ENCODE assay signal across 8 cellular contexts in the genomic region with DNA sequence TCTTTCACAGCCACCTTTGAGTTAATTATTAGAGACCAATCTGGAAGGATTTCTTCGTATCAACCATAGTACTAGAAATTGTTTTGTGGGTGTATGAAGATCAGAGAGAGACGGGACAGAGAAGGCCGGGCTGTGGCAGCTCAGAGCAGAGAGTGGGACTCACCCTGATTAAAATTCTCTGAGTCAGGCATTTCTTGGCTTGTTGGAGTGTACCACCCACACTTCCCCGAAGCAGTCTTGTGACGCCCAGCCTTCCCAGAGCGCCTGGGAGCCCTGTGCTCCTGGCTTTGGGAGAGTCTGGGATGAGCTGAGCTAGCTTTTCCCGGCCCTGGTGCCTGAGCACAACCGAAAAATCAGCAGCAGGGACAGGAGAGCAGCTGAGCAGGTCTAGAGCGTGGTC. TPM values are rescaled to one million over a fixed set of nuclear protein-coding genes. Genes with fewer than 3 reads are reported as not detected.
DNase-seq lines count a peak whose midpoint lies in the region; ATAC-seq and TF ChIP-seq lines count a peak whose summit lies in the region.

No MANE protein-coding gene starts in this region.

- H3K27ac Mint-ChIP-seq in CD4-positive, alpha-beta T cell: no peak overlapping the region

- no peaks in the 10 kb centered on the region for H3K9me3 ChIP-seq in AG04450 (ENCODE audit: control insufficient read depth, insufficient read depth, low read length)
- H3K9me3 ChIP-seq in CD4-positive, alpha-beta T cell (ENCODE audit: control insufficient read depth, low read length): no peaks in the 10 kb centered on the region

- intact Hi-C loops in CD4-positive, alpha-beta T cell (cut with DNase I, micrococcal nuclease): no loop called here

- no peaks in the 10 kb centered on the region for H3K27me3 Mint-ChIP-seq in activated T-cell treated with anti-CD3 and anti-CD28 coated beads, Interleukin-2, amount 50 U/mL, for 4 hours (ENCODE audit: low read depth)
- no peaks in the 10 kb centered on the region for H3K27me3 Mint-ChIP-seq in CD4-positive, alpha-beta T cell

- H3K4me1 Mint-ChIP-seq in activated T-cell treated with anti-CD3 and anti-CD28 coated beads, Interleukin-2, amount 50 U/mL, for 4 hours (ENCODE audit: low read depth): peaks cover 13% of the 10 kb centered on the region
- peaks cover 24% of the 10 kb centered on the region for H3K4me1 Mint-ChIP-seq in CD4-positive, alpha-beta T cell (ENCODE audit: low read depth)

- no peak for TF ChIP-seq CTCF in AG04450 (IDR thresholded peaks at IDR 0.05; ENCODE audit: low read depth, low read length)
- no peak for TF ChIP-seq CTCF in fibroblast of the aortic adventitia (IDR thresholded peaks at IDR 0.05; ENCODE audit: insufficient read depth, low read length)
- no peak for TF ChIP-seq CTCF in CD4-positive, alpha-beta T cell (IDR thresholded peaks at IDR 0.05)

- CTCF ChIA-PET in AG04450 (lab: Charles Lee): no interaction called here
- CTCF ChIA-PET in CD4-positive, alpha-beta T cell (lab: Charles Lee): no interaction called here

- peak; percentile 98 for ATAC-seq in SK-N-SH treated with all-trans-retinoic acid at 6 μM for 48 hours
- ATAC-seq in activated T-cell treated with anti-CD3 and anti-CD28 coated beads, Interleukin-2, amount 50 U/mL, for 4 hours: no peak
- no peak for ATAC-seq in CD4-positive, alpha-beta T cell (ENCODE audit: poor library complexity)

- H3K36me3 Mint-ChIP-seq in activated T-cell treated with anti-CD3 and anti-CD28 coated beads, Interleukin-2, amount 50 U/mL, for 4 hours (ENCODE audit: insufficient read depth): peaks cover 7% of the 10 kb centered on the region
- peaks cover 22% of the 10 kb centered on the region for H3K36me3 Mint-ChIP-seq in CD4-positive, alpha-beta T cell (ENCODE audit: low read depth)

- DNase-seq in AG04450 (ENCODE audit: low read depth, low spot score) (peak; percentile 66), fibroblast of the aortic adventitia (ENCODE audit: low read depth) (peak; percentile 96), non-pigmented ciliary epithelial cell (ENCODE audit: low read depth) (peak; percentile 72), ecto neural progenitor cell (ENCODE audit: low spot score) (no peak), HT-29 (ENCODE audit: low spot score) (no peak)
- DNase-seq in activated T-cell treated with anti-CD3 and anti-CD28 coated beads, Interleukin-2, amount 50 U/mL, for 4 hours: no peak
- DNase-seq in CD4-positive, alpha-beta T cell: no peak

- peak overlapping the region; percentile 33 for H3K4me3 ChIP-seq in AG04450 (ENCODE audit: low read depth, low read length)
- H3K4me3 ChIP-seq in fibroblast of the aortic adventitia (ENCODE audit: low read depth, low read length): peak overlapping the region; percentile 2

- H3K4me3 Mint-ChIP-seq in activated T-cell treated with anti-CD3 and anti-CD28 coated beads, Interleukin-2, amount 50 U/mL, for 4 hours: no peak overlapping the region
- H3K4me3 Mint-ChIP-seq in CD4-positive, alpha-beta T cell: no peak overlapping the region

- POLR2A ChIA-PET in AG04450 (lab: Yijun Ruan, JAX): no interaction called here
- POLR2A ChIA-PET in CD4-positive, alpha-beta T cell (lab: Charles Lee): no interaction called here

- H3K27me3 ChIP-seq in AG04450 (ENCODE audit: control insufficient read depth, insufficient read depth, low read length): no peaks in the 10 kb centered on the region
- H3K27me3 ChIP-seq in CD4-positive, alpha-beta T cell (ENCODE audit: control insufficient read depth, insufficient read depth, low read length): no peaks in the 10 kb centered on the region

- peak overlapping the region; percentile 98 for H3K27ac ChIP-seq in AG04450 (ENCODE audit: low read depth, low read length)
- no peak overlapping the region for H3K27ac ChIP-seq in CD4-positive, alpha-beta T cell (ENCODE audit: low read depth, low read length)

- H3K9me3 Mint-ChIP-seq in activated T-cell treated with anti-CD3 and anti-CD28 coated beads, Interleukin-2, amount 50 U/mL, for 4 hours: no peaks in the 10 kb centered on the region
- H3K9me3 Mint-ChIP-seq in CD4-positive, alpha-beta T cell: no peaks in the 10 kb centered on the region

TF ChIP-seq in SK-N-SH treated with all-trans-retinoic acid at 6 μM for 48 hours, 23 proteins besides CTCF, POLR2A, EP300 and RAD21:
- TF ChIP-seq ZFP3 (CRISPR knock-in tag; IDR thresholded peaks at IDR 0.05): 0 out of 2 replicates have a peak, but pooled peaks have one; percentile 40
- TF ChIP-seq PPARA (CRISPR knock-in tag; IDR thresholded peaks at IDR 0.05; ENCODE audit: borderline replicate concordance): no peak

RNA-seq across cellular contexts. Expression of a gene that starts 19.4 kb away (rescaled TPM):
- polyA plus RNA-seq in AG04450 (2011; rRNA removed): 24.4 and 37.1 TPM in 2 replicates
- polyA minus RNA-seq in AG04450 (2011; rRNA and poly(A)+ RNA removed): 42.9 and 52.3 TPM in 2 replicates
- total RNA-seq in fibroblast of the aortic adventitia (ENCODE audit: low replicate concordance): 19.3 and 76.5 TPM in 2 replicates
- total RNA-seq in activated T-cell treated with anti-CD3 and anti-CD28 coated beads, Interleukin-2, amount 50 U/mL, for 4 hours: 10 to 100 TPM; 58.1 to 67.5 (median 62.1) TPM
- 26.6 and 29.4 TPM in 2 replicates for total RNA-seq in HT-29 (2014; rRNA removed; shearing (Covaris generic))
- 10 to 100 TPM; 77.5 to 82.0 TPM for total RNA-seq in CD4-positive, alpha-beta T cell

RNA-seq across cellular contexts. Expression of a gene that starts 32.5 kb away (rescaled TPM):
- polyA plus RNA-seq in AG04450 (2011; rRNA removed): 0.46 and 0.60 TPM in 2 replicates
- polyA minus RNA-seq in AG04450 (2011; rRNA and poly(A)+ RNA removed): 0.17 and 0.46 TPM in 2 replicates
- total RNA-seq in fibroblast of the aortic adventitia (ENCODE audit: low replicate concordance): 0.54 and 0.65 TPM in 2 replicates
- total RNA-seq in activated T-cell treated with anti-CD3 and anti-CD28 coated beads, Interleukin-2, amount 50 U/mL, for 4 hours: 1 to 10 TPM; 1.1 to 2.8 (median 1.4) TPM
- total RNA-seq in HT-29 (2014; rRNA removed; shearing (Covaris generic)): 0.23 TPM in 1 of 2 replicates, not detected in the other
- 1 to 10 TPM; 1.9 to 2.8 TPM for total RNA-seq in CD4-positive, alpha-beta T cell

RNA-seq across cellular contexts. Expression of a gene that starts 38.7 kb away (rescaled TPM):
- polyA plus RNA-seq in AG04450 (2011; rRNA removed): not detected in 2 replicates
- polyA minus RNA-seq in AG04450 (2011; rRNA and poly(A)+ RNA removed): not detected in 2 replicates
- not detected in 2 replicates for total RNA-seq in fibroblast of the aortic adventitia (ENCODE audit: low replicate concordance)
- total RNA-seq in activated T-cell treated with anti-CD3 and anti-CD28 coated beads, Interleukin-2, amount 50 U/mL, for 4 hours: not detected
- not detected in 2 replicates for total RNA-seq in HT-29 (2014; rRNA removed; shearing (Covaris generic))
- total RNA-seq in CD4-positive, alpha-beta T cell: not detected

RNA-seq across cellular contexts. Expression of a gene that starts 55.0 kb away (rescaled TPM):
- 122 and 143 TPM in 2 replicates for polyA plus RNA-seq in AG04450 (2011; rRNA removed)
- polyA minus RNA-seq in AG04450 (2011; rRNA and poly(A)+ RNA removed): 98.3 and 105 TPM in 2 replicates
- 41.0 and 114 TPM in 2 replicates for total RNA-seq in fibroblast of the aortic adventitia (ENCODE audit: low replicate concordance)
- total RNA-seq in activated T-cell treated with anti-CD3 and anti-CD28 coated beads, Interleukin-2, amount 50 U/mL, for 4 hours: under 1 TPM; 0.16 to 0.48 (median 0.16) TPM
- total RNA-seq in HT-29 (2014; rRNA removed; shearing (Covaris generic)): 18.0 and 20.9 TPM in 2 replicates
- total RNA-seq in CD4-positive, alpha-beta T cell: under 1 TPM in 1 of 2 experiments, not detected in 1; 0.50 TPM

Comparison
In these comparisons a context has a peak if more than half of its experiments do, and no peak if none do; other contexts are left out.
1. DNase-seq: peak in AG04450 (single experiment), fibroblast of the aortic adventitia (single experiment) and non-pigmented ciliary epithelial cell (single experiment); none in ecto neural progenitor cell (single experiment), activated T-cell treated with anti-CD3 and anti-CD28 coated beads, Interleukin-2, amount 50 U/mL, for 4 hours (single experiment), HT-29 (single experiment) and CD4-positive, alpha-beta T cell (0 of 10).